Comparison of ENCODE assay signal across 1 cellular context in genomic region chr17:42920922-42921321, GRCh38.
TF ChIP-seq lines count a peak whose summit lies in the region.

No MANE protein-coding gene starts in this region.

TF ChIP-seq in HepG2, 621 proteins besides CTCF, POLR2A, EP300 and RAD21 (continued from another document and continues in another):
- TF ChIP-seq ARID5B (CRISPR knock-in tag; IDR thresholded peaks at IDR 0.05), result peak; percentile 86
- no peak for TF ChIP-seq ZBTB43 (CRISPR knock-in tag; conservative IDR thresholded peaks at IDR 0.05)
- no peak for TF ChIP-seq ZSCAN31 (CRISPR knock-in tag; IDR thresholded peaks at IDR 0.05; ENCODE audit: low read depth)
- no peak for TF ChIP-seq HNF1A (IDR thresholded peaks at IDR 0.05; ENCODE audit: low read depth)
- TF ChIP-seq HNF1A (CRISPR knock-in tag; IDR thresholded peaks at IDR 0.05; ENCODE audit: borderline replicate concordance), result no peak
- no peak for TF ChIP-seq AHR (CRISPR knock-in tag; IDR thresholded peaks at IDR 0.05)
- 0 out of 2 replicates have a peak, but pooled peaks have one; percentile 33 for TF ChIP-seq ATF1 (CRISPR knock-in tag; IDR thresholded peaks at IDR 0.05)
- TF ChIP-seq BCL6 (CRISPR knock-in tag; IDR thresholded peaks at IDR 0.05), result peak; percentile 42; the same call in 1 of the 2 replicates
- no peak for TF ChIP-seq TBP (CRISPR knock-in tag; IDR thresholded peaks at IDR 0.05)
- TF ChIP-seq ZNF577 (CRISPR knock-in tag; IDR thresholded peaks at IDR 0.05; ENCODE audit: borderline replicate concordance, low read depth), result no peak
- no peak for TF ChIP-seq SKIL (CRISPR knock-in tag; IDR thresholded peaks at IDR 0.05; ENCODE audit: borderline replicate concordance)
- 0 out of 2 replicates have a peak, but pooled peaks have one; percentile 0 for TF ChIP-seq SALL1 (CRISPR knock-in tag; IDR thresholded peaks at IDR 0.05)
- no peak for TF ChIP-seq MTF2 (CRISPR knock-in tag; IDR thresholded peaks at IDR 0.05; ENCODE audit: borderline replicate concordance)
- TF ChIP-seq SP5 (CRISPR knock-in tag; IDR thresholded peaks at IDR 0.05; ENCODE audit: borderline replicate concordance, low read depth), result no peak
- TF ChIP-seq MXD1 (CRISPR knock-in tag; IDR thresholded peaks at IDR 0.05), result no peak
- no peak for TF ChIP-seq TAF1 (CRISPR knock-in tag; IDR thresholded peaks at IDR 0.05)
- no peak for TF ChIP-seq ZNF251 (CRISPR knock-in tag; IDR thresholded peaks at IDR 0.05)
- TF ChIP-seq SRF (IDR thresholded peaks at IDR 0.05; ENCODE audit: low read depth, low read length), result peak; percentile 63
- TF ChIP-seq ZNF800 (CRISPR knock-in tag; IDR thresholded peaks at IDR 0.05), result no peak
- TF ChIP-seq RFX3 (CRISPR knock-in tag; IDR thresholded peaks at IDR 0.05), result no peak
- TF ChIP-seq ZNF609 (CRISPR knock-in tag; IDR thresholded peaks at IDR 0.05; ENCODE audit: borderline replicate concordance), result 0 out of 2 replicates have a peak, but pooled peaks have one; percentile 53
- TF ChIP-seq SOX5 (CRISPR knock-in tag; IDR thresholded peaks at IDR 0.05; ENCODE audit: borderline replicate concordance), result peak; percentile 92
- TF ChIP-seq SP1 (IDR thresholded peaks at IDR 0.05), result no peak
- no peak for TF ChIP-seq SP1 (CRISPR knock-in tag; IDR thresholded peaks at IDR 0.05)
- TF ChIP-seq ZKSCAN8 (CRISPR knock-in tag; IDR thresholded peaks at IDR 0.05; ENCODE audit: borderline replicate concordance), result 0 out of 2 replicates have a peak, but pooled peaks have one; percentile 39
- peak; percentile 53 for TF ChIP-seq SAP130 (CRISPR knock-in tag; IDR thresholded peaks at IDR 0.05; ENCODE audit: low read depth)
- no peak for TF ChIP-seq ZNF232 (CRISPR knock-in tag; IDR thresholded peaks at IDR 0.05; ENCODE audit: borderline replicate concordance)
- TF ChIP-seq CENPT (CRISPR knock-in tag; IDR thresholded peaks at IDR 0.05; ENCODE audit: low read depth), result no peak
- TF ChIP-seq CREBL2 (CRISPR knock-in tag; IDR thresholded peaks at IDR 0.05; ENCODE audit: borderline replicate concordance), result no peak
- TF ChIP-seq ZNF432 (CRISPR knock-in tag; IDR thresholded peaks at IDR 0.05; ENCODE audit: borderline replicate concordance), result no peak
- TF ChIP-seq ZSCAN30 (CRISPR knock-in tag; IDR thresholded peaks at IDR 0.05), result no peak
- TF ChIP-seq PRDM15 (CRISPR knock-in tag; IDR thresholded peaks at IDR 0.05), result no peak
